ENCODE assay signal across 24 cellular contexts in genomic region chr3:47464603-47465002, GRCh38. TPM values are rescaled to one million over a fixed set of nuclear protein-coding genes. Genes with fewer than 3 reads are reported as not detected.
DNase-seq lines count a peak whose midpoint lies in the region; ATAC-seq and TF ChIP-seq lines count a peak whose summit lies in the region.
"Had no signal": no experiment of that assay in that cellular context is flagged by ENCODE, and none has a peak within 500 bp of the region (broad histone marks: within the 10 kb centered on the region; RNA-seq: fewer than 3 reads in every experiment).

No MANE protein-coding gene starts in this region.

- peaks cover 3 to 13% of the 10 kb centered on the region in 2 donors for H3K36me3 Mint-ChIP-seq in CD14-positive monocyte

- H2AFZ ChIP-seq in Karpas-422 (ENCODE audit: low read length) (no peak overlapping the region), OCI-LY7 (ENCODE audit: low read length) (no peak overlapping the region)

- no peak overlapping the region for H3K4me2 ChIP-seq in Karpas-422 (ENCODE audit: low read depth, low read length, poor library complexity, severe bottlenecking)
- H3K4me2 ChIP-seq in OCI-LY7 (ENCODE audit: low read length) = no peak overlapping the region

- H3K27ac ChIP-seq in Karpas-422 (ENCODE audit: low read length) = no peak overlapping the region
- no peak overlapping the region for H3K27ac ChIP-seq in OCI-LY7 (ENCODE audit: low read depth, low read length, poor library complexity, severe bottlenecking)
- H3K27ac ChIP-seq: sigmoid colon had no signal

- H3K9me3 ChIP-seq in Karpas-422 (ENCODE audit: low read length) (peaks cover under 1% of the 10 kb centered on the region; the same call in 1 of the 2 replicates), OCI-LY7 (ENCODE audit: low read length) (peaks cover 17% of the 10 kb centered on the region; the same call in 1 of the 2 replicates)
- H3K9me3 ChIP-seq: sigmoid colon had no signal

- H3K4me1 ChIP-seq in Karpas-422 (ENCODE audit: low read length) = no peaks in the 10 kb centered on the region
- peaks cover 12% of the 10 kb centered on the region for H3K4me1 ChIP-seq in OCI-LY7 (ENCODE audit: insufficient read depth, low read length, poor library complexity, severe bottlenecking)

- H3K27me3 Mint-ChIP-seq in CD14-positive monocyte (ENCODE audit: low read depth in 3 of 3) = no peaks in the 10 kb centered on the region
- H3K27me3 Mint-ChIP-seq: activated naive CD8-positive, alpha-beta T cell treated with anti-CD3 and anti-CD28 coated beads, Interleukin-2, amount 10 ng/mL, durations not matched to agents 7 days and 5 days; activated T-helper 17 cell treated with anti-CD3 and anti-CD28 coated beads, Interleukin-2, amount 50 U/mL, for 72 hours; CD4-positive, CD25-positive, alpha-beta regulatory T cell; progenitor cell of endocrine pancreas; type B pancreatic cell had no signal

- POLR2A ChIA-PET in OCI-LY7 (lab: Charles Lee) = no interaction called here

- DNase-seq in CD14-positive monocyte (ENCODE audit: low spot score) (no peak), Karpas-422 (peak; percentile 60), OCI-LY7 (ENCODE audit: low spot score) (peak; percentile 43), epithelial cell of esophagus (ENCODE audit: low read depth) (peak; percentile 34), Right ventricle myocardium inferior (ENCODE audit: missing footprints) (no peak), midbrain (lab: John Stamatoyannopoulos, UW) (no peak)
- DNase-seq: activated CD4-positive, alpha-beta T cell treated with anti-CD3 and anti-CD28 coated beads for 48 hours; activated naive CD8-positive, alpha-beta T cell treated with anti-CD3 and anti-CD28 coated beads, Interleukin-2, amount 10 ng/mL, durations not matched to agents 7 days and 5 days; CD4-positive, CD25-positive, alpha-beta regulatory T cell; DMS 273 treated with DMSO at 0.1 percent for 48 hours; effector CD8-positive, alpha-beta T cell; NCI-H1417 treated with DMSO at 0.1 percent for 48 hours; NCI-H2107; NCI-H510A treated with DMSO at 0.1 percent for 48 hours; sigmoid colon; stimulated activated CD4-positive, alpha-beta T cell treated with anti-CD3 and anti-CD28 coated beads, Interleukin-15, amount 100 ng/mL, for 24 hours; stimulated activated CD8-positive, alpha-beta memory T cell treated with anti-CD3 and anti-CD28 coated beads, Interleukin-4, amount 100 ng/mL, for 48 hours; T-helper 1 cell had no signal

- peak overlapping the region; percentile 9 to 66 (median 52) for H3K27ac Mint-ChIP-seq in CD14-positive monocyte
- H3K27ac Mint-ChIP-seq: activated naive CD8-positive, alpha-beta T cell treated with anti-CD3 and anti-CD28 coated beads, Interleukin-2, amount 10 ng/mL, durations not matched to agents 7 days and 5 days; activated T-helper 17 cell treated with anti-CD3 and anti-CD28 coated beads, Interleukin-2, amount 50 U/mL, for 72 hours; CD4-positive, CD25-positive, alpha-beta regulatory T cell; progenitor cell of endocrine pancreas; type B pancreatic cell had no signal

- H3K4me1 Mint-ChIP-seq in CD14-positive monocyte = peaks cover 41% of the 10 kb centered on the region

- H3K36me3 ChIP-seq in Karpas-422 (ENCODE audit: insufficient read depth, low read length) = peaks cover 21% of the 10 kb centered on the region
- peaks cover 52% of the 10 kb centered on the region for H3K36me3 ChIP-seq in OCI-LY7 (ENCODE audit: insufficient read depth, low read length)
- H3K36me3 ChIP-seq: sigmoid colon had no signal

- H3K27me3 ChIP-seq in Karpas-422 (ENCODE audit: low read length) = no peaks in the 10 kb centered on the region
- H3K27me3 ChIP-seq: sigmoid colon had no signal

- intact Hi-C loops in CD14-positive monocyte (cut with micrococcal nuclease) = no loop called here
- intact Hi-C loops in OCI-LY7 (cut with micrococcal nuclease; ENCODE audit: unreplicated experiment) = no loop called here
- intact Hi-C loops in Right ventricle myocardium inferior (cut with DNase I) = no loop called here

- H3K4me3 ChIP-seq in Karpas-422 (ENCODE audit: low read length) (no peak overlapping the region), OCI-LY7 (ENCODE audit: low read depth, low read length, poor library complexity, severe bottlenecking) (no peak overlapping the region), epithelial cell of esophagus (ENCODE audit: low read length) (no peak overlapping the region)
- H3K4me3 ChIP-seq: sigmoid colon had no signal

- H3K9me3 Mint-ChIP-seq in CD14-positive monocyte = peaks cover 8 to 19% (median 10%) of the 10 kb centered on the region in 7 donors

- peaks cover 94% of the 10 kb centered on the region for H3K79me2 ChIP-seq in Karpas-422 (ENCODE audit: low read length)
- H3K79me2 ChIP-seq in OCI-LY7 (ENCODE audit: insufficient read depth, low read depth, low read length) = peaks cover 73% of the 10 kb centered on the region

- no TSS peak for BruUV-seq in OCI-LY7 (replicated peaks; lab: Mats Ljungman, UMichigan)

- TF ChIP-seq CTCF in CD14-positive monocyte (IDR thresholded peaks at IDR 0.05) (no peak), OCI-LY7 (conservative IDR thresholded peaks at IDR 0.05; ENCODE audit: low read length) (no peak), epithelial cell of esophagus (IDR thresholded peaks at IDR 0.05; ENCODE audit: insufficient read depth, low read depth, low read length, missing control alignments) (no peak)

- CTCF ChIA-PET in OCI-LY7 (lab: Charles Lee; ENCODE audit: unreplicated experiment) = no interaction called here

- ATAC-seq in HG02623 (IDR thresholded peaks at IDR 0.05; ENCODE audit: unreplicated experiment) = no peak
- no peak for ATAC-seq in GM18861 (IDR thresholded peaks at IDR 0.05; ENCODE audit: unreplicated experiment)
- no peak for ATAC-seq in Right ventricle myocardium inferior
- ATAC-seq: activated T-helper 17 cell treated with anti-CD3 and anti-CD28 coated beads, Interleukin-2, amount 50 U/mL, for 72 hours; HCT116 had no signal

- H4K20me1 ChIP-seq in Karpas-422 (ENCODE audit: insufficient read depth, low read depth, low read length) = 0 out of 2 replicates have a peak, but pooled peaks cover 15% of the 10 kb centered on the region
- H4K20me1 ChIP-seq in OCI-LY7 (ENCODE audit: insufficient read depth, low read length) = peaks cover 6% of the 10 kb centered on the region

- H3K4me3 Mint-ChIP-seq in CD14-positive monocyte = no peak overlapping the region
- H3K4me3 Mint-ChIP-seq: activated naive CD8-positive, alpha-beta T cell treated with anti-CD3 and anti-CD28 coated beads, Interleukin-2, amount 10 ng/mL, durations not matched to agents 7 days and 5 days; activated T-helper 17 cell treated with anti-CD3 and anti-CD28 coated beads, Interleukin-2, amount 50 U/mL, for 72 hours; CD4-positive, CD25-positive, alpha-beta regulatory T cell; type B pancreatic cell had no signal

- H3K9me2 ChIP-seq in Karpas-422 (replicated peaks; ENCODE audit: insufficient read depth, low read length) (no peaks in the 10 kb centered on the region), OCI-LY7 (ENCODE audit: insufficient read depth, low read length) (no peaks in the 10 kb centered on the region)

- H3K9ac ChIP-seq in Karpas-422 (ENCODE audit: low read length) = no peak overlapping the region

RNA-seq across cellular contexts. Expression of gene SCAP, which starts 11.1 kb away (rescaled TPM):
- polyA plus RNA-seq in CD14-positive monocyte = 10 to 100 TPM; 27.7 to 27.8 TPM
- total RNA-seq in Karpas-422 (2014; rRNA removed; shearing (Covaris generic); ENCODE audit: low replicate concordance) = 109 and 139 TPM in 2 replicates
- total RNA-seq in OCI-LY7 (2014; rRNA removed; shearing (Covaris generic)) = 49.6 and 63.7 TPM in 2 replicates
- total RNA-seq in OCI-LY7 (2022) = 69.4 and 70.5 TPM in 2 replicates
- 51.7 TPM for total RNA-seq in Right ventricle myocardium inferior

RNA-seq across cellular contexts. Expression of gene ELP6, which starts 48.9 kb away (rescaled TPM):
- polyA plus RNA-seq in CD14-positive monocyte = 10 to 100 TPM; 14.0 to 18.3 TPM
- 60.4 and 61.7 TPM in 2 replicates for total RNA-seq in Karpas-422 (2014; rRNA removed; shearing (Covaris generic); ENCODE audit: low replicate concordance)
- total RNA-seq in OCI-LY7 (2014; rRNA removed; shearing (Covaris generic)) = 79.3 and 91.5 TPM in 2 replicates
- total RNA-seq in OCI-LY7 (2022) (84.6 and 92.5 TPM in 2 replicates), Right ventricle myocardium inferior (20.3 TPM)

Comparison
In these comparisons a context has a peak if more than half of its experiments do, and no peak if none do; other contexts are left out.
1. DNase-seq: peak in Karpas-422 (single experiment), OCI-LY7 (single experiment) and epithelial cell of esophagus (single experiment); none in CD14-positive monocyte (single experiment), Right ventricle myocardium inferior (single experiment) and midbrain (single experiment).